21 cellular contexts compared by ENCODE assay signal in genomic region chr3:81718311-81718710, GRCh38.
"Had no signal": no experiment of that assay in that cellular context is flagged by ENCODE, and none has a peak within 500 bp of the region (broad histone marks: within the 10 kb centered on the region; RNA-seq: fewer than 3 reads in every experiment).

No MANE protein-coding gene starts in this region.

- H3K27me3 ChIP-seq: dorsolateral prefrontal cortex, esophagus muscularis mucosa, foreskin keratinocyte, heart right ventricle, left lung had no signal

- DNase-seq: dermis blood vessel endothelial cell; dorsolateral prefrontal cortex; effector CD4-positive, alpha-beta T cell; effector memory CD4-positive, alpha-beta T cell; foreskin keratinocyte; glutamatergic neuron; head of caudate nucleus; heart right ventricle; hippocampal formation; left cardiac atrium; left lung; lower lobe of right lung; mesenchymal stem cell; mucosa of descending colon; naive B cell had no signal

- H3K4me3 ChIP-seq: coronary artery, dorsolateral prefrontal cortex, esophagus muscularis mucosa, heart right ventricle, left lung, lower lobe of right lung, mucosa of descending colon had no signal

- H3K27ac ChIP-seq: coronary artery, dorsolateral prefrontal cortex, esophagus muscularis mucosa, foreskin keratinocyte, left lung, lower lobe of right lung had no signal

- FAIRE-seq: endothelial cell of umbilical vein, frontal cortex, keratinocyte had no signal

- H3K4me1 ChIP-seq: foreskin keratinocyte, left lung, lower lobe of right lung had no signal

- H3K36me3 ChIP-seq: left lung, lower lobe of right lung had no signal

- ATAC-seq: foreskin keratinocyte, heart right ventricle, left cardiac atrium, left lung, left ventricle myocardium superior, lower lobe of right lung, mucosa of descending colon had no signal

- H3K9me3 ChIP-seq: esophagus muscularis mucosa, left lung, lower lobe of right lung, mucosa of descending colon had no signal
